In the genomic region with DNA sequence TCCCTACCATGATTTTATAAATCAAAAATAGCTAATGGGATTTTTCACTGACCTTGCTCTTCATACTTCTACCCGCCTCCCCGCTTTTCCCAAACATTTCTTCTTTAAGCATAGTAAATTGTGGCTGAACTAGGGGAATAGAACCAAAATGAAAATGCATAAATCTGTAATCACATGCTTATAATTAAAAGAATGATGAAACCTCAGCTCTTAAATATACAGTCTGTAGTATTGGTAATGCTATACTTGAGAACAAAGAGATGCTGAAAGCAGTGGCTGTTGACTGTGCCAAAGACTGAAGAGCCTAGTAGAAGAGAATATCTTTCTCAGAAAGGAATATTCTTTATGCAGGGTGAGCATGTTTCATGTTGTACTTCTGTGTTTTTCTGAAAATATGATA, we compare ENCODE assay signal across 35 cellular contexts.
"Had no signal": no experiment of that assay in that cellular context is flagged by ENCODE, and none has a peak within 500 bp of the region (broad histone marks: within the 10 kb centered on the region; RNA-seq: fewer than 3 reads in every experiment).

No MANE protein-coding gene starts in this region.

- H3K27me3 ChIP-seq: adrenal gland, body of pancreas, breast epithelium, cardiac muscle cell, esophagus squamous epithelium, foreskin keratinocyte, gastrocnemius medialis, heart left ventricle had no signal

- DNase-seq: activated B cell treated with CpG ODN at 0.5 μM for 24 hours; activated CD4-positive, alpha-beta T cell treated with anti-CD3 and anti-CD28 coated beads for 48 hours; activated CD4-positive, alpha-beta T cell treated with anti-CD3 and anti-CD28 coated beads, Interleukin-2, amount 50 U/mL, for 1 hour; activated CD4-positive, alpha-beta T cell treated with anti-CD3 and anti-CD28 coated beads, Interleukin-2, amount 50 U/mL, for 48 hours; activated CD8-positive, alpha-beta memory T cell treated with anti-CD3 and anti-CD28 coated beads for 24 hours; activated CD8-positive, alpha-beta T cell treated with anti-CD3 and anti-CD28 coated beads for 36 hours; activated effector memory CD4-positive, alpha-beta T cell treated with Interleukin-2 at 50 U/mL for 16 hours; activated gamma-delta T cell treated with Interleukin-2 at 50 U/mL for 16 hours; activated naive CD4-positive, alpha-beta T cell treated with anti-CD3 and anti-CD28 coated beads, Interleukin-2, amount 50 U/mL, for 16 hours; activated naive CD4-positive, alpha-beta T cell treated with Interleukin-2 at 50 U/mL for 16 hours; activated T-cell treated with anti-CD3 and anti-CD28 coated beads, Interleukin-2, amount 50 U/mL, for 4 hours; adrenal gland; amygdala; aorta; body of pancreas; central memory CD4-positive, alpha-beta T cell; cerebellar nuclear complex; cortex of kidney; dermis blood vessel endothelial cell; effector CD4-positive, alpha-beta T cell; esophagus squamous epithelium; foreskin keratinocyte; gastrocnemius medialis; glutamatergic neuron; heart left ventricle; T-helper 1 cell; T-helper 17 cell; T1000; WERI-Rb-1 had no signal

- H3K4me3 Mint-ChIP-seq: activated B cell treated with CpG ODN at 0.5 μM for 24 hours; activated CD8-positive, alpha-beta T cell treated with anti-CD3 and anti-CD28 coated beads for 36 hours; activated naive CD8-positive, alpha-beta T cell; activated T-cell treated with anti-CD3 and anti-CD28 coated beads, Interleukin-2, amount 50 U/mL, for 4 hours; activated T-helper 17 cell treated with anti-CD3 and anti-CD28 coated beads, Interleukin-2, amount 50 U/mL, for 72 hours; T-helper 17 cell; T-helper 2 cell treated with Interferon-gamma antibody and Interleukin-4, amounts not matched to agents 5 μg/mL and 100 μg/mL, for 36 hours had no signal

- H3K4me3 ChIP-seq: adrenal gland, body of pancreas, breast epithelium, cardiac muscle cell, esophagus squamous epithelium, gastrocnemius medialis, heart left ventricle had no signal

- H3K4me1 Mint-ChIP-seq: activated B cell treated with CpG ODN at 0.5 μM for 24 hours; activated T-helper 17 cell treated with anti-CD3 and anti-CD28 coated beads, Interleukin-2, amount 50 U/mL, for 72 hours; T-helper 17 cell had no signal

- ATAC-seq: activated CD4-positive, CD25-positive, alpha-beta regulatory T cell treated with anti-CD3 and anti-CD28 coated beads, Interleukin-2, amount 50 U/mL, for 24 hours; activated CD8-positive, alpha-beta T cell treated with anti-CD3 and anti-CD28 coated beads for 36 hours; activated T-cell treated with anti-CD3 and anti-CD28 coated beads, Interleukin-2, amount 50 U/mL, for 4 hours; activated T-helper 17 cell treated with anti-CD3 and anti-CD28 coated beads, Interleukin-2, amount 50 U/mL, for 72 hours; body of pancreas; foreskin keratinocyte; gastrocnemius medialis; heart left ventricle; T-helper 17 cell had no signal

- H3K36me3 ChIP-seq: adrenal gland, breast epithelium, cardiac muscle cell, esophagus squamous epithelium, gastrocnemius medialis, heart left ventricle had no signal

- H3K9me3 Mint-ChIP-seq: activated T-helper 17 cell treated with anti-CD3 and anti-CD28 coated beads, Interleukin-2, amount 50 U/mL, for 72 hours had no signal

- H3K9me3 ChIP-seq: adrenal gland, body of pancreas, breast epithelium, gastrocnemius medialis had no signal

- H3K27me3 Mint-ChIP-seq: activated B cell treated with CpG ODN at 0.5 μM for 24 hours; activated CD8-positive, alpha-beta T cell treated with anti-CD3 and anti-CD28 coated beads for 36 hours; activated naive CD8-positive, alpha-beta T cell; T-helper 17 cell had no signal

- H3K27ac Mint-ChIP-seq: activated B cell treated with CpG ODN at 0.5 μM for 24 hours; activated CD8-positive, alpha-beta T cell treated with anti-CD3 and anti-CD28 coated beads for 36 hours; activated naive CD8-positive, alpha-beta T cell; activated T-helper 17 cell treated with anti-CD3 and anti-CD28 coated beads, Interleukin-2, amount 50 U/mL, for 72 hours; T-helper 17 cell; T-helper 2 cell treated with Interferon-gamma antibody and Interleukin-4, amounts not matched to agents 5 μg/mL and 100 μg/mL, for 36 hours had no signal

- H3K4me1 ChIP-seq: adrenal gland, body of pancreas, breast epithelium, esophagus squamous epithelium, foreskin keratinocyte, gastrocnemius medialis, heart left ventricle had no signal

- H3K36me3 Mint-ChIP-seq: activated naive CD8-positive, alpha-beta T cell had no signal
